In the genomic region with DNA sequence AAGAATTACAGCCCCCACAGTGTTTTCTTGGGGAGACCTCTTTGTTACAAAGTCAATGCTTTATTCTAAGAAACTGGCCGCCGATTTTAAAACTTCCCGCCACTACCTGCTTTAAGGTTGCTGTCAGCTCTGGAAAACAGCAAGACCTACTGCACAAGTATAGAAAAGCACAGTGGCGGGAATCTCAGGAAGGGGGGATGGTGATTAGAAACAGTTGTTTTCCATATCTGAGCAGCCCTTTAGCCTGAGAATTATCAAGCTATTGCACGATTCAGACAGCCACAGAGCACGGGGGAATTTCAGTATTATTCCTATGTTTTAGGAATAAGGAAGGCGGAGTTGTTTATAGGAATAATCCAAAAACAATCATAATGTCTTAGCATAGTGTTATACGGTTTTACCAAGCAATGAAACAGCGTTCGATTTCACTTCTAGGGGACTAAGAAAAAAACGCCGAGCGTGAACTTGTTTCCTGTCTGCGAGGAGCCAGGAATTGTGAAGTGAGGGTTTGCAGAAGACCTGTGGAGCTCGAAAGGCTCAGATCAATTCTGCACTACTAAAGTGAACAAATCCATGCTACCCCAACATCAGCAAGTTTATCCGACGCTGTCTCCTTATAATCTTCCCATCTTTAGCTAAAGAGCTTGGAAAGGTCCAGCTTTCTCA, we compare ENCODE assay signal across 1 cellular context.
TF ChIP-seq lines count a peak whose summit lies in the region.

No MANE protein-coding gene starts in this region.

TF ChIP-seq in H1, 55 proteins besides CTCF, POLR2A, EP300 and RAD21 (continued from another document):
- TF ChIP-seq POLR2AphosphoS5 (IDR thresholded peaks at IDR 0.05; ENCODE audit: low read depth, low read length) (no peak), SP1 (IDR thresholded peaks at IDR 0.05; ENCODE audit: low read depth, low read length) (no peak), JUN (IDR thresholded peaks at IDR 0.05; ENCODE audit: low read depth, low read length) (no peak), TCF12 (IDR thresholded peaks at IDR 0.05; ENCODE audit: low read depth, low read length) (no peak), EZH2 (IDR thresholded peaks at IDR 0.05; ENCODE audit: low read depth, low read length, severe bottlenecking) (no peak), JUND (IDR thresholded peaks at IDR 0.05; ENCODE audit: low read length) (no peak)
- TF ChIP-seq, protein P1, sequence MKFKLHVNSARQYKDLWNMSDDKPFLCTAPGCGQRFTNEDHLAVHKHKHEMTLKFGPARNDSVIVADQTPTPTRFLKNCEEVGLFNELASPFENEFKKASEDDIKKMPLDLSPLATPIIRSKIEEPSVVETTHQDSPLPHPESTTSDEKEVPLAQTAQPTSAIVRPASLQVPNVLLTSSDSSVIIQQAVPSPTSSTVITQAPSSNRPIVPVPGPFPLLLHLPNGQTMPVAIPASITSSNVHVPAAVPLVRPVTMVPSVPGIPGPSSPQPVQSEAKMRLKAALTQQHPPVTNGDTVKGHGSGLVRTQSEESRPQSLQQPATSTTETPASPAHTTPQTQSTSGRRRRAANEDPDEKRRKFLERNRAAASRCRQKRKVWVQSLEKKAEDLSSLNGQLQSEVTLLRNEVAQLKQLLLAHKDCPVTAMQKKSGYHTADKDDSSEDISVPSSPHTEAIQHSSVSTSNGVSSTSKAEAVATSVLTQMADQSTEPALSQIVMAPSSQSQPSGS (IDR thresholded peaks at IDR 0.05; ENCODE audit: low read length), result no peak
- TF ChIP-seq, protein P2, sequence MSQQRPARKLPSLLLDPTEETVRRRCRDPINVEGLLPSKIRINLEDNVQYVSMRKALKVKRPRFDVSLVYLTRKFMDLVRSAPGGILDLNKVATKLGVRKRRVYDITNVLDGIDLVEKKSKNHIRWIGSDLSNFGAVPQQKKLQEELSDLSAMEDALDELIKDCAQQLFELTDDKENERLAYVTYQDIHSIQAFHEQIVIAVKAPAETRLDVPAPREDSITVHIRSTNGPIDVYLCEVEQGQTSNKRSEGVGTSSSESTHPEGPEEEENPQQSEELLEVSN (IDR thresholded peaks at IDR 0.05), result no peak
- TF ChIP-seq, protein P3, sequence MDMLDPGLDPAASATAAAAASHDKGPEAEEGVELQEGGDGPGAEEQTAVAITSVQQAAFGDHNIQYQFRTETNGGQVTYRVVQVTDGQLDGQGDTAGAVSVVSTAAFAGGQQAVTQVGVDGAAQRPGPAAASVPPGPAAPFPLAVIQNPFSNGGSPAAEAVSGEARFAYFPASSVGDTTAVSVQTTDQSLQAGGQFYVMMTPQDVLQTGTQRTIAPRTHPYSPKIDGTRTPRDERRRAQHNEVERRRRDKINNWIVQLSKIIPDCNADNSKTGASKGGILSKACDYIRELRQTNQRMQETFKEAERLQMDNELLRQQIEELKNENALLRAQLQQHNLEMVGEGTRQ (IDR thresholded peaks at IDR 0.05; ENCODE audit: low read length), result no peak
